In the genomic region with DNA sequence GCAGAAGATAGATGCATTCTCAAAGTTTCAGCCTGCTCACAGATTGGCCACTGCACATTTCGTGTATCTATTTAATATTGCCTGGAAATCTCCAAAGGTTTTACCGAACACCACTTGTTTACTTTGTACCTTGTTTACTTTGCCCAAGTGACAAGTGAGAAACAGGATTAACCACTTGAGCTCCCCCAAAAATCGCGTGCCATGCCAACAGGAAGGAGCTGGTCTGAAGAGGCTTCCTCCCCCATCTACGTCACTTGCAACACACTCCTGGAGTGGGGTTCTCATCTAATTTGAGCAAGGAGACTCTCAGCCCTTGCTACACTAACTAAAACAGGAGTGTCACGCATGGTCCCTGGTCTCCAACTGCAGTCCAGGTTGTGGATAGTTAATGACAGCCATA, we compare ENCODE assay signal across 25 cellular contexts.
"Had no signal": no experiment of that assay in that cellular context is flagged by ENCODE, and none has a peak within 500 bp of the region (broad histone marks: within the 10 kb centered on the region; RNA-seq: fewer than 3 reads in every experiment).

No MANE protein-coding gene starts in this region.

- H3K27ac ChIP-seq: cardiac muscle cell, esophagus muscularis mucosa, heart right ventricle, left ventricle myocardium inferior, psoas muscle, right lobe of liver, suprapubic skin had no signal

- H3K36me3 Mint-ChIP-seq: activated naive CD8-positive, alpha-beta T cell treated with anti-CD3 and anti-CD28 coated beads, Interleukin-2, amount 10 ng/mL, durations not matched to agents 7 days and 5 days; naive thymus-derived CD4-positive, alpha-beta T cell had no signal

- H3K4me3 ChIP-seq: cardiac muscle cell, esophagus muscularis mucosa, heart right ventricle, left ventricle myocardium inferior, psoas muscle, right lobe of liver, suprapubic skin had no signal

- DNase-seq: activated B cell treated with CpG ODN at 0.5 μM for 24 hours; activated CD4-positive, alpha-beta T cell treated with anti-CD3 and anti-CD28 coated beads, Interleukin-2, amount 10 ng/mL, durations not matched to agents 7 days and 5 days; activated CD8-positive, alpha-beta T cell treated with anti-CD3 and anti-CD28 coated beads, Interleukin-2, amount 10 ng/mL, durations not matched to agents 7 days and 5 days; activated naive CD4-positive, alpha-beta T cell treated with Interleukin-2 at 50 U/mL for 16 hours; activated naive CD8-positive, alpha-beta T cell treated with anti-CD3 and anti-CD28 coated beads, Interleukin-2, amount 10 ng/mL, durations not matched to agents 7 days and 5 days; activated T-cell treated with anti-CD3 and anti-CD28 coated beads, Interleukin-2, amount 50 U/mL, for 24 hours; amygdala; dermis blood vessel endothelial cell; effector memory CD4-positive, alpha-beta T cell; heart right ventricle; left ventricle myocardium inferior; mesendoderm; naive thymus-derived CD4-positive, alpha-beta T cell; psoas muscle; right lobe of liver; small intestine; stimulated activated CD4-positive, alpha-beta T cell treated with anti-CD3 and anti-CD28 coated beads, Interleukin-4, amount 100 ng/mL, for 1 hour; stimulated activated naive CD8-positive, alpha-beta T cell treated with anti-CD3 and anti-CD28 coated beads, Interleukin-15, amount 100 ng/mL, for 72 hours; T-helper 9 cell; trophoblast cell had no signal

- H3K4me1 Mint-ChIP-seq: activated B cell treated with CpG ODN at 0.5 μM for 24 hours; activated CD4-positive, alpha-beta T cell treated with anti-CD3 and anti-CD28 coated beads, Interleukin-2, amount 10 ng/mL, durations not matched to agents 7 days and 5 days; activated naive CD8-positive, alpha-beta T cell treated with anti-CD3 and anti-CD28 coated beads, Interleukin-2, amount 10 ng/mL, durations not matched to agents 7 days and 5 days; naive thymus-derived CD4-positive, alpha-beta T cell; stimulated activated naive CD8-positive, alpha-beta T cell treated with anti-CD3 and anti-CD28 coated beads, Interleukin-15, amount 100 ng/mL, for 72 hours had no signal

- H3K4me1 ChIP-seq: left ventricle myocardium inferior, psoas muscle had no signal

- H3K27ac Mint-ChIP-seq: activated B cell treated with CpG ODN at 0.5 μM for 24 hours; activated CD4-positive, alpha-beta T cell treated with anti-CD3 and anti-CD28 coated beads, Interleukin-2, amount 10 ng/mL, durations not matched to agents 7 days and 5 days; activated CD8-positive, alpha-beta T cell treated with anti-CD3 and anti-CD28 coated beads, Interleukin-2, amount 10 ng/mL, durations not matched to agents 7 days and 5 days; activated naive CD8-positive, alpha-beta T cell treated with anti-CD3 and anti-CD28 coated beads, Interleukin-2, amount 10 ng/mL, durations not matched to agents 7 days and 5 days; activated T-cell treated with anti-CD3 and anti-CD28 coated beads, Interleukin-2, amount 50 U/mL, for 24 hours; activated T-helper 2 cell treated with anti-CD3 and anti-CD28 coated beads, Interferon-gamma antibody, Interleukin-2, Interleukin-4, amounts not matched to agents 10 μg/mL and 5 μg/mL and 100 μg/mL, durations not matched to agents 14 hours and 24 hours and 36 hours; naive thymus-derived CD4-positive, alpha-beta T cell; stimulated activated naive CD8-positive, alpha-beta T cell treated with anti-CD3 and anti-CD28 coated beads, Interleukin-15, amount 100 ng/mL, for 72 hours had no signal

- FAIRE-seq: endothelial cell of umbilical vein, small intestine had no signal

- H3K9me3 Mint-ChIP-seq: activated B cell treated with CpG ODN at 0.5 μM for 24 hours; activated CD4-positive, alpha-beta T cell treated with anti-CD3 and anti-CD28 coated beads, Interleukin-2, amount 10 ng/mL, durations not matched to agents 7 days and 5 days; activated T-cell treated with anti-CD3 and anti-CD28 coated beads, Interleukin-2, amount 50 U/mL, for 24 hours; activated T-helper 2 cell treated with anti-CD3 and anti-CD28 coated beads, Interferon-gamma antibody, Interleukin-2, Interleukin-4, amounts not matched to agents 10 μg/mL and 5 μg/mL and 100 μg/mL, durations not matched to agents 14 hours and 24 hours and 36 hours had no signal

- H3K36me3 ChIP-seq: cardiac muscle cell, esophagus muscularis mucosa, heart right ventricle, left ventricle myocardium inferior, right lobe of liver, suprapubic skin had no signal

- H3K27me3 ChIP-seq: cardiac muscle cell, esophagus muscularis mucosa, heart right ventricle, right lobe of liver, suprapubic skin had no signal

- H3K27me3 Mint-ChIP-seq: activated B cell treated with CpG ODN at 0.5 μM for 24 hours; activated CD4-positive, alpha-beta T cell treated with anti-CD3 and anti-CD28 coated beads, Interleukin-2, amount 10 ng/mL, durations not matched to agents 7 days and 5 days; activated naive CD8-positive, alpha-beta T cell treated with anti-CD3 and anti-CD28 coated beads, Interleukin-2, amount 10 ng/mL, durations not matched to agents 7 days and 5 days; activated T-cell treated with anti-CD3 and anti-CD28 coated beads, Interleukin-2, amount 50 U/mL, for 24 hours; stimulated activated naive CD8-positive, alpha-beta T cell treated with anti-CD3 and anti-CD28 coated beads, Interleukin-15, amount 100 ng/mL, for 72 hours had no signal

- H3K9me3 ChIP-seq: esophagus muscularis mucosa, heart right ventricle, left ventricle myocardium inferior, psoas muscle, right lobe of liver, suprapubic skin had no signal

- H3K4me3 Mint-ChIP-seq: activated B cell treated with CpG ODN at 0.5 μM for 24 hours; activated CD4-positive, alpha-beta T cell treated with anti-CD3 and anti-CD28 coated beads, Interleukin-2, amount 10 ng/mL, durations not matched to agents 7 days and 5 days; activated CD8-positive, alpha-beta T cell treated with anti-CD3 and anti-CD28 coated beads, Interleukin-2, amount 10 ng/mL, durations not matched to agents 7 days and 5 days; activated naive CD8-positive, alpha-beta T cell treated with anti-CD3 and anti-CD28 coated beads, Interleukin-2, amount 10 ng/mL, durations not matched to agents 7 days and 5 days; activated T-cell treated with anti-CD3 and anti-CD28 coated beads, Interleukin-2, amount 50 U/mL, for 24 hours; naive thymus-derived CD4-positive, alpha-beta T cell; stimulated activated naive CD8-positive, alpha-beta T cell treated with anti-CD3 and anti-CD28 coated beads, Interleukin-15, amount 100 ng/mL, for 72 hours had no signal
